In genomic region chr10:62689712-62690111, GRCh38 we compare ENCODE assay signal across 1 cellular context.
TF ChIP-seq lines count a peak whose summit lies in the region.

No MANE protein-coding gene starts in this region.

TF ChIP-seq in GM12878, 131 proteins besides CTCF, POLR2A, EP300 and RAD21 (continued from another document):
- TF ChIP-seq CUX1 (IDR thresholded peaks at IDR 0.05; ENCODE audit: insufficient replicate concordance, low read depth, low read length) (no peak), SUZ12 (IDR thresholded peaks at IDR 0.05; ENCODE audit: unreplicated experiment) (no peak), BCLAF1 (IDR thresholded peaks at IDR 0.05) (no peak), ZSCAN29 (IDR thresholded peaks at IDR 0.05) (no peak), MYC (IDR thresholded peaks at IDR 0.05; ENCODE audit: insufficient read depth, insufficient read length, insufficient replicate concordance, low read length, severe bottlenecking) (no peak), POLR2AphosphoS2 (IDR thresholded peaks at IDR 0.05; ENCODE audit: low read depth, low read length) (no peak), ATF7 (IDR thresholded peaks at IDR 0.05; ENCODE audit: low read depth) (0 out of 2 replicates have a peak, but pooled peaks have one; percentile 12), ATF3 (IDR thresholded peaks at IDR 0.05; ENCODE audit: borderline replicate concordance, extremely low read depth, low read depth, low read length) (no peak), CREM (IDR thresholded peaks at IDR 0.05; ENCODE audit: low read depth) (no peak), PML (IDR thresholded peaks at IDR 0.05; ENCODE audit: low read length) (no peak), CBX5 (IDR thresholded peaks at IDR 0.05; ENCODE audit: low read depth) (no peak)
